18 cellular contexts compared by ENCODE assay signal in the genomic region with DNA sequence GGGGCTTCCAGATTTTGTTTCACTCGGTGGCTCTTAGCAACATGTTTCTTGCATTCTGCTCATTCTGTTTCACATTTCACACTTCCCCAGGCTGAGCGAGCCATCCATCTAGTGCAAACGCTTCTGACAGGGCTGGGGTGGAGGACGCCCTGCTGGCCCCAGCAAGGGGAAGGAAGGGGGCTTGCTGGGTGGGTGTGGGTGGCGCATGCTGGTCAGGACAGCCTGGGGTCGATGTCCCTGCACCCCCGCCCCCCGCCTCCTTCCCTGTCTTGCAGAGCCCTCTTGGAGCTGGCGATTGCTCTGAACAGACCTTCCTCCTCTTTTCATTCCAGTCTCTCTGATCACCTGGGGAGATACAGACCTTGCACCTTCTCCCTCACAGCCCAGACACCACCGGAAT.
DNase-seq lines count a peak whose midpoint lies in the region; TF ChIP-seq lines count a peak whose summit lies in the region.
"Had no signal": no experiment of that assay in that cellular context is flagged by ENCODE, and none has a peak within 500 bp of the region (broad histone marks: within the 10 kb centered on the region; RNA-seq: fewer than 3 reads in every experiment).

No MANE protein-coding gene starts in this region.

- POLR2A ChIA-PET in HEK293 (lab: Yijun Ruan, JAX) (interaction anchor here (1.5 kb wide), 1 partner anchor 16 kb away, joined by 3 read pairs; no protein-coding TSS in a partner anchor), OCI-LY7 (lab: Charles Lee) (no interaction called here)

- intact Hi-C loops in OCI-LY7 (cut with micrococcal nuclease; ENCODE audit: unreplicated experiment) = no loop called here

- H3K9me2 ChIP-seq in OCI-LY7 (ENCODE audit: insufficient read depth, low read length) = no peaks in the 10 kb centered on the region

- H3K36me3 ChIP-seq in HEK293 (ENCODE audit: control insufficient read depth in 2 of 2, insufficient read depth in 1 of 2, low read length in 2 of 2) (no peaks in the 10 kb centered on the region), OCI-LY7 (ENCODE audit: insufficient read depth, low read length) (no peaks in the 10 kb centered on the region)
- H3K36me3 ChIP-seq: BE2C; BLaER1 treated with 17β-estradiol and CSF1 and Interleukin-3, amounts not matched to agents 10 nM and 100 nM had no signal

- TF ChIP-seq CTCF in HEK293 (tag by site-specific recombination; IDR thresholded peaks at IDR 0.05) (no peak), OCI-LY7 (conservative IDR thresholded peaks at IDR 0.05; ENCODE audit: low read length) (no peak)

- H3K9me3 ChIP-seq in HEK293 (ENCODE audit: control insufficient read depth, insufficient read depth, low read depth, low read length) = no peaks in the 10 kb centered on the region
- H3K9me3 ChIP-seq in OCI-LY7 (ENCODE audit: low read length) = no peaks in the 10 kb centered on the region
- H3K9me3 ChIP-seq: BE2C; BLaER1 treated with 17β-estradiol and CSF1 and Interleukin-3, amounts not matched to agents 10 nM and 100 nM had no signal

- no peaks in the 10 kb centered on the region for H4K20me1 ChIP-seq in OCI-LY7 (ENCODE audit: insufficient read depth, low read length)
- H4K20me1 ChIP-seq: BLaER1 treated with 17β-estradiol and CSF1 and Interleukin-3, amounts not matched to agents 10 nM and 100 nM had no signal

- CTCF ChIA-PET in HEK293 (lab: Yijun Ruan, JAX) = interaction anchor here (0.6 to 1.6 kb wide), 3 partner anchors 364 to 562 kb away, joined by 3 to 4 read pairs (median 3); no protein-coding TSS in a partner anchor
- CTCF ChIA-PET in OCI-LY7 (lab: Charles Lee; ENCODE audit: unreplicated experiment) = no interaction called here

- H3K79me2 ChIP-seq in OCI-LY7 (ENCODE audit: insufficient read depth, low read depth, low read length) = no peaks in the 10 kb centered on the region

- H3K4me3 ChIP-seq in HEK293 (ENCODE audit: low read depth, low read length) (no peak overlapping the region), OCI-LY7 (ENCODE audit: low read depth, low read length, poor library complexity, severe bottlenecking) (no peak overlapping the region)
- H3K4me3 ChIP-seq: BLaER1 treated with 17β-estradiol and CSF1 and Interleukin-3, amounts not matched to agents 10 nM and 100 nM had no signal

- no peak overlapping the region for H3K4me2 ChIP-seq in OCI-LY7 (ENCODE audit: low read length)
- H3K4me2 ChIP-seq: BLaER1 treated with 17β-estradiol and CSF1 and Interleukin-3, amounts not matched to agents 10 nM and 100 nM had no signal

- H3K27ac ChIP-seq in HEK293 (ENCODE audit: extremely low read depth, low read depth, low read length) (no peak overlapping the region), OCI-LY7 (ENCODE audit: low read depth, low read length, poor library complexity, severe bottlenecking) (no peak overlapping the region)
- H3K27ac ChIP-seq: 22Rv1; BLaER1 treated with 17β-estradiol and CSF1 and Interleukin-3, amounts not matched to agents 10 nM and 100 nM had no signal

- no peak overlapping the region for H2AFZ ChIP-seq in OCI-LY7 (ENCODE audit: low read length)

- no TSS peak for BruUV-seq in OCI-LY7 (replicated peaks; lab: Mats Ljungman, UMichigan)

- no peaks in the 10 kb centered on the region for H3K4me1 ChIP-seq in HEK293 (ENCODE audit: control insufficient read depth, insufficient read depth, low read length)
- H3K4me1 ChIP-seq in OCI-LY7 (ENCODE audit: insufficient read depth, low read length, poor library complexity, severe bottlenecking) = no peaks in the 10 kb centered on the region
- H3K4me1 ChIP-seq: BLaER1 treated with 17β-estradiol and CSF1 and Interleukin-3, amounts not matched to agents 10 nM and 100 nM had no signal

- peak; percentile 23 for DNase-seq in NCI-H2171 treated with DMSO at 0.1 percent for 48 hours (lab: John Stamatoyannopoulos, UW)
- DNase-seq in NCI-H2171 (lab: John Stamatoyannopoulos, UW) = no peak
- peak; percentile 24 for DNase-seq in left kidney (ENCODE audit: low read depth, low spot score)
- DNase-seq in kidney glomerular epithelial cell (lab: John Stamatoyannopoulos, UW) = no peak
- DNase-seq in OCI-LY7 (ENCODE audit: low spot score) = no peak
- DNase-seq in activated effector memory CD4-positive, alpha-beta T cell treated with Interleukin-2 at 50 U/mL for 16 hours = no peak
- DNase-seq: BE2C; CD4-positive, alpha-beta T cell; CD8-positive, alpha-beta memory T cell; DMS 273 treated with DMSO at 0.1 percent for 48 hours; DMS79; EL; GF-D8; H7; HCEC 1CT had no signal

TF ChIP-seq in HEK293, 187 proteins besides CTCF, POLR2A, EP300 and RAD21:
- TF ChIP-seq, protein P1, sequence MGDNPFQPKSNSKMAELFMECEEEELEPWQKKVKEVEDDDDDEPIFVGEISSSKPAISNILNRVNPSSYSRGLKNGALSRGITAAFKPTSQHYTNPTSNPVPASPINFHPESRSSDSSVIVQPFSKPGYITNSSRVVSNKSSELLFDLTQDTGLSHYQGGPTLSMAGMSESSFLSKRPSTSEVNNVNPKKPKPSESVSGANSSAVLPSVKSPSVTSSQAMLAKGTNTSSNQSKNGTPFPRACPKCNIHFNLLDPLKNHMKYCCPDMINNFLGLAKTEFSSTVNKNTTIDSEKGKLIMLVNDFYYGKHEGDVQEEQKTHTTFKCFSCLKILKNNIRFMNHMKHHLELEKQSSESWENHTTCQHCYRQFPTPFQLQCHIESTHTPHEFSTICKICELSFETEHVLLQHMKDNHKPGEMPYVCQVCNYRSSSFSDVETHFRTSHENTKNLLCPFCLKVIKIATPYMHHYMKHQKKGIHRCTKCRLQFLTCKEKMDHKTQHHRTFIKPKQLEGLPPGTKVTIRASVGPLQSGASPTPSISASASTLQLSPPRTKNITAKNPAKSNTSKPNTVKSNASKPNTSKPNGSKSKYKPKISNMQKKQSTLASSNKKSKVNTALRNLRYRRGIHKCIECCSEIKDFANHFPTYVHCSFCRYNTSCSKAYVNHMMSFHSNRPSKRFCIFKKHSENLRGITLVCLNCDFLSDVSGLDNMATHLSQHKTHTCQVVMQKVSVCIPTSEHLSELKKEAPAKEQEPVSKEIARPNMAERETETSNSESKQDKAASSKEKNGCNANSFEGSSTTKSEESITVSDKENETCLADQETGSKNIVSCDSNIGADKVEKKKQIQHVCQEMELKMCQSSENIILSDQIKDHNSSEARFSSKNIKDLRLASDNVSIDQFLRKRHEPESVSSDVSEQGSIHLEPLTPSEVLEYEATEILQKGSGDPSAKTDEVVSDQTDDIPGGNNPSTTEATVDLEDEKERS (tag by site-specific recombination; IDR thresholded peaks at IDR 0.05) = no peak
- peak; percentile 67 for TF ChIP-seq ZIC2 (tag by site-specific recombination; IDR thresholded peaks at IDR 0.05)
TF ChIP-seq in HEK293: peak in this region for 1.

Comparison
In these comparisons a context has a peak if more than half of its experiments do, and no peak if none do; other contexts are left out.
1. DNase-seq: peak in NCI-H2171 treated with DMSO at 0.1 percent for 48 hours (single experiment) and left kidney (single experiment); none in NCI-H2171 (single experiment), kidney glomerular epithelial cell (single experiment), OCI-LY7 (single experiment) and activated effector memory CD4-positive, alpha-beta T cell treated with Interleukin-2 at 50 U/mL for 16 hours (single experiment).